ENCODE assay signal across 8 cellular contexts in genomic region chr6:85673198-85674139, GRCh38. TPM values are rescaled to one million over a fixed set of nuclear protein-coding genes. Genes with fewer than 3 reads are reported as not detected.
DNase-seq lines count a peak whose midpoint lies in the region; ATAC-seq and TF ChIP-seq lines count a peak whose summit lies in the region.
"Had no signal": no experiment of that assay in that cellular context is flagged by ENCODE, and none has a peak within 500 bp of the region (broad histone marks: within the 10 kb centered on the region; RNA-seq: fewer than 3 reads in every experiment).

No MANE protein-coding gene starts in this region.

- H3K4me3 ChIP-seq in mesenchymal stem cell (ENCODE audit: insufficient read depth in 1 of 2, low read depth in 1 of 2, low read length in 2 of 2) (no peak overlapping the region), left ventricle myocardium inferior (no peak overlapping the region)

- H3K9me3 Mint-ChIP-seq in Calu3 (ENCODE audit: low read depth, unreplicated experiment): no peaks in the 10 kb centered on the region
- H3K9me3 Mint-ChIP-seq in WTC11: no peaks in the 10 kb centered on the region

- ATAC-seq in WTC11: peak; percentile 1
- ATAC-seq in GM19328 (IDR thresholded peaks at IDR 0.05; ENCODE audit: unreplicated experiment): no peak
- ATAC-seq: PC-3 had no signal

- H3K14ac ChIP-seq in mesenchymal stem cell (ENCODE audit: low read length in 2 of 2): no peak overlapping the region

- H3K4me1 ChIP-seq in mesenchymal stem cell (ENCODE audit: control insufficient read depth, insufficient read depth, low read depth, low read length): no peaks in the 10 kb centered on the region
- H3K4me1 ChIP-seq in left ventricle myocardium inferior: peaks cover 67% of the 10 kb centered on the region

- no peak overlapping the region for H2BK120ac ChIP-seq in mesenchymal stem cell (ENCODE audit: low read depth, low read length)

- CTCF ChIA-PET in Calu3 (lab: Charles Lee): no interaction called here
- CTCF ChIA-PET in HEK293T (lab: Yijun Ruan, JAX): interaction anchor here (1.4 kb wide), 1 partner anchor 14 kb away, joined by 3 read pairs; no protein-coding TSS in a partner anchor
- CTCF ChIA-PET in WTC11 (lab: Charles Lee): no interaction called here

- no peak overlapping the region for H3K4me2 ChIP-seq in mesenchymal stem cell (ENCODE audit: low read length, poor library complexity, severe bottlenecking)

- DNase-seq in Calu3: no peak
- no peak for DNase-seq in HEK293T (ENCODE audit: extremely low spot score)
- DNase-seq in WTC11 (ENCODE audit: low spot score): no peak
- no peak for DNase-seq in mesenchymal stem cell
- DNase-seq in left ventricle myocardium inferior: no peak
- no peak for DNase-seq in activated CD4-positive, alpha-beta T cell treated with anti-CD3 and anti-CD28 coated beads for 48 hours
- DNase-seq: PC-3 had no signal

- BruUV-seq in Calu3 (replicated peaks; lab: Mats Ljungman, UMichigan): no TSS peak

- H3K27ac Mint-ChIP-seq in Calu3 (ENCODE audit: unreplicated experiment) (peak overlapping the region; percentile 73), WTC11 (peak overlapping the region; percentile 75)

- no peak overlapping the region for H3K9ac ChIP-seq in mesenchymal stem cell (ENCODE audit: low read length)

- peaks cover 3% of the 10 kb centered on the region for H3K79me1 ChIP-seq in mesenchymal stem cell (replicated peaks; ENCODE audit: low read length, poor library complexity, severe bottlenecking)

- H3K36me3 ChIP-seq in mesenchymal stem cell (ENCODE audit: control insufficient read depth in 1 of 2, insufficient read depth in 2 of 2, low read depth in 1 of 2, low read length in 2 of 2) (peaks cover 0 to 44% of the 10 kb centered on the region in 2 experiments), left ventricle myocardium inferior (peaks cover 6% of the 10 kb centered on the region)

- H3K27me3 Mint-ChIP-seq in Calu3 (ENCODE audit: unreplicated experiment) (peaks cover 7% of the 10 kb centered on the region), WTC11 (ENCODE audit: low read depth) (peaks cover 1% of the 10 kb centered on the region; the same call in 1 of the 2 replicates)

- H4K8ac ChIP-seq in mesenchymal stem cell (ENCODE audit: low read length): no peak overlapping the region

- 85% methylated on average over 4 of the region's 4 CpGs for WGBS in mesenchymal stem cell

- no peak overlapping the region for H2BK15ac ChIP-seq in mesenchymal stem cell (ENCODE audit: low read depth, poor library complexity, severe bottlenecking)

- peak overlapping the region; percentile 13 for H2AK5ac ChIP-seq in mesenchymal stem cell (ENCODE audit: low read length, severe bottlenecking)

- H3K18ac ChIP-seq in mesenchymal stem cell (ENCODE audit: low read depth in 1 of 2, low read length in 2 of 2): no peak overlapping the region

- H3K27me3 ChIP-seq in mesenchymal stem cell (ENCODE audit: control insufficient read depth in 1 of 2, insufficient read depth in 1 of 2, low read length in 2 of 2) (no peaks in the 10 kb centered on the region), left ventricle myocardium inferior (ENCODE audit: low read depth) (no peaks in the 10 kb centered on the region)

- TF ChIP-seq CTCF in Calu3 (IDR thresholded peaks at IDR 0.05; ENCODE audit: unreplicated experiment): no peak
- no peak for TF ChIP-seq CTCF in WTC11 (IDR thresholded peaks at IDR 0.05)
- no peak for TF ChIP-seq CTCF in left ventricle myocardium inferior (IDR thresholded peaks at IDR 0.05; ENCODE audit: borderline replicate concordance)

- no peaks in the 10 kb centered on the region for H3K9me3 ChIP-seq in mesenchymal stem cell (ENCODE audit: control insufficient read depth, low read length)
- H3K9me3 ChIP-seq in left ventricle myocardium inferior (replicated peaks): no peaks in the 10 kb centered on the region

- H2BK5ac ChIP-seq in mesenchymal stem cell (ENCODE audit: low read depth, low read length, poor library complexity, severe bottlenecking): no peak overlapping the region

- H3K23ac ChIP-seq in mesenchymal stem cell (ENCODE audit: low read length in 2 of 2): no peak overlapping the region

- no peak overlapping the region for H2BK12ac ChIP-seq in mesenchymal stem cell (ENCODE audit: low read length in 2 of 2)

- peaks cover 65% of the 10 kb centered on the region for H3K36me3 Mint-ChIP-seq in Calu3 (ENCODE audit: insufficient read depth, unreplicated experiment)
- H3K36me3 Mint-ChIP-seq in WTC11: peaks cover 56% of the 10 kb centered on the region

- H3K4me3 Mint-ChIP-seq in Calu3 (ENCODE audit: low read depth, unreplicated experiment): peak overlapping the region; percentile 21
- H3K4me3 Mint-ChIP-seq in WTC11: no peak overlapping the region

- intact Hi-C loops in Calu3 (cut with micrococcal nuclease; ENCODE audit: unreplicated experiment) (no loop called here), left ventricle myocardium inferior (cut with micrococcal nuclease) (no loop called here)

- H3K4ac ChIP-seq in mesenchymal stem cell (ENCODE audit: low read depth in 1 of 2, low read length in 2 of 2): no peak overlapping the region

- H3K4me1 Mint-ChIP-seq in Calu3 (ENCODE audit: low read depth, unreplicated experiment) (peaks cover 54% of the 10 kb centered on the region), WTC11 (peaks cover 69% of the 10 kb centered on the region)

- H2AFZ ChIP-seq in mesenchymal stem cell (ENCODE audit: low read depth, low read length): no peak overlapping the region

- H3K27ac ChIP-seq in mesenchymal stem cell (ENCODE audit: low read length, poor library complexity, severe bottlenecking) (peak overlapping the region; percentile 50), left ventricle myocardium inferior (replicated peaks) (no peak overlapping the region)

- H4K91ac ChIP-seq in mesenchymal stem cell (ENCODE audit: low read length): no peak overlapping the region

- POLR2A ChIA-PET in HEK293T (lab: Yijun Ruan, JAX): interaction anchor here (2.6 kb wide), 1 partner anchor 31 kb away, joined by 14 read pairs; the partner anchor contains the start of gene SYNCRIP
- POLR2A ChIA-PET in WTC11 (lab: Charles Lee): interaction anchor here (7.6 kb wide), 1 partner anchor 31 kb away, joined by 76 read pairs; the partner anchor contains the start of gene SYNCRIP

TF ChIP-seq in HEK293T, 16 proteins besides CTCF, POLR2A, EP300 and RAD21:
- no peak for TF ChIP-seq FOXA1 (IDR thresholded peaks at IDR 0.05)
- peak; percentile 17; the same call in 1 of the 2 replicates for TF ChIP-seq ZNF384 (IDR thresholded peaks at IDR 0.05)
- no peak for TF ChIP-seq SP1 (IDR thresholded peaks at IDR 0.05)
- no peak for TF ChIP-seq NFRKB (IDR thresholded peaks at IDR 0.05)

TF ChIP-seq in WTC11, 78 proteins besides CTCF, POLR2A, EP300 and RAD21 (continues in another document):
- TF ChIP-seq ZNF416 (CRISPR knock-in tag; IDR thresholded peaks at IDR 0.05) (0 out of 2 replicates have a peak, but pooled peaks have one; percentile 22), ZNF425 (CRISPR knock-in tag; conservative IDR thresholded peaks at IDR 0.05) (peak; percentile 77; the same call in 1 of the 2 replicates), E2F1 (CRISPR knock-in tag; IDR thresholded peaks at IDR 0.05) (no peak), EMX1 (CRISPR knock-in tag; IDR thresholded peaks at IDR 0.05) (peak; percentile 73; the same call in 1 of the 2 replicates), PRRX2 (CRISPR knock-in tag; IDR thresholded peaks at IDR 0.05) (peak; percentile 20; the same call in 1 of the 2 replicates), ZBTB43 (CRISPR knock-in tag; IDR thresholded peaks at IDR 0.05) (no peak), ZNF671 (CRISPR knock-in tag; IDR thresholded peaks at IDR 0.05) (peak; percentile 73), CREB1 (CRISPR knock-in tag; IDR thresholded peaks at IDR 0.05) (no peak), NR1H2 (CRISPR knock-in tag; IDR thresholded peaks at IDR 0.05) (no peak)

RNA-seq across cellular contexts. Expression of gene SYNCRIP, which starts 30.8 kb away (rescaled TPM):
- total RNA-seq in Calu3 (2022) (153 and 164 TPM in 2 replicates), WTC11 (2021) (139 to 150 TPM (median 144 TPM) in 3 replicates), left ventricle myocardium inferior (61.2 TPM)
- 96.5 TPM for polyA plus RNA-seq in mesenchymal stem cell (2013, experiment 1 of 2)
- polyA plus RNA-seq in mesenchymal stem cell (2013, experiment 2 of 2): 101 TPM
